In the genomic region with DNA sequence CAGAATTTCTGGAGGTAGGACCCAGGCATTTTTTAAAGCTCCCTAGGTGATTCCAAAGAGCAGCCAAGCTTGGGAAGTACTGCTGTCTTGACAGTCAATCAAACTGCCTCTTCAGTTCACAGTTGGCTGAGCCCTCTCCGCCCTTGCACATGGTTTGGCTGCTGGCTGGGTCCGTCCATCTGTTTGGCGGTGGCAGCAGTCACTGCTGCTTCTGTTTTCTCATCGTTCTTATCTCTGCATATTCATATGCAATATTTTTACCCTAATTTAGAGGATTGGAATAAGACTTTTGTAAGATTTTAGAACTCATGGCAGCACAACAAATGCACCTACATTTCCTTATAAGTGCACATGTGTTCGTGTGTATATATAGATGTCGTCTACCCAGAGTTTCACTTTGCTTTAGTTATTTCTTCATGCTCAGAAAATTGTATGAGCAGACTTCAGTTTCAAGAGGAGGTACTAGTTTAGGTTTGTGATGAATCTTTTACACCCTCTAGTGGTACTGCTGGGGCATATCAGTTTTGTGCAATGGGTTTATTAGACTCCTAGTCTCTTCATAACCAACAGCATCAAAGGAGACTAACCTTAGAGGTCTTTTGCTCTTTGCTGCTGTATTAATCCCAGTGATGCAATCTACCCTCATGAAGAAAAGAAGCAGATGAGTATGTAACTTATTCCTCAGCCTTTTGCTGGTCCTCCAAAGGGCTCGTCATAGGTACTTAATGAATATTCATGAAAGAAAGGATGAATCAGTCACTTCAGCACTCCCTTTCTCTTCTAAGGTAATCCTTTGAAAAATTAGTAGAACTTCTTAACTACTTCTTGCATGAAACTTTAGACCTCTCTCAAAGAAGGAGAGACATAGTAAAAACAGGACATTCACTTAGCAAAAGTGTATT, we compare ENCODE assay signal across 8 cellular contexts. TPM values are rescaled to one million over a fixed set of nuclear protein-coding genes. Genes with fewer than 3 reads are reported as not detected.
DNase-seq lines count a peak whose midpoint lies in the region; ATAC-seq and TF ChIP-seq lines count a peak whose summit lies in the region.

No MANE protein-coding gene starts in this region.

- peak; percentile 81 for ATAC-seq in GM21619 (IDR thresholded peaks at IDR 0.05; ENCODE audit: unreplicated experiment)
- ATAC-seq in stimulated activated naive CD8-positive, alpha-beta T cell treated with anti-CD3 and anti-CD28 coated beads, Interleukin-15, Interleukin-2, amounts not matched to agents 100 U/mL and 50 U/mL, for 24 hours, result peak; percentile 75

- in situ Hi-C loops in brain microvascular endothelial cell (cut with HindIII; ENCODE audit: low pct_ligation_motif_present, low sequenced_read_pairs), result no loop called here

- no peak overlapping the region for H3K27ac Mint-ChIP-seq in activated naive CD4-positive, alpha-beta T cell treated with anti-CD3 and anti-CD28 coated beads for 36 hours

- H3K27me3 Mint-ChIP-seq in activated naive CD4-positive, alpha-beta T cell treated with anti-CD3 and anti-CD28 coated beads for 36 hours (ENCODE audit: low read depth), result no peaks in the 10 kb centered on the region

- H3K4me3 Mint-ChIP-seq in activated naive CD4-positive, alpha-beta T cell treated with anti-CD3 and anti-CD28 coated beads for 36 hours, result no peak overlapping the region

- CTCF ChIA-PET in activated naive CD4-positive, alpha-beta T cell treated with anti-CD3 and anti-CD28 coated beads for 36 hours (lab: Charles Lee), result interaction anchor here (0.6 to 1.6 kb wide), 10 partner anchors 48 to 814 kb away, joined by 3 to 7 read pairs (median 4); no protein-coding TSS in a partner anchor

- peak overlapping the region; percentile 41 for H3K4me3 ChIP-seq in brain microvascular endothelial cell (ENCODE audit: low read depth, low read length)

- intact Hi-C loops in activated naive CD4-positive, alpha-beta T cell treated with anti-CD3 and anti-CD28 coated beads for 36 hours (cut with micrococcal nuclease), result loop anchor here (1.0 to 5.0 kb wide), 7 partner anchors 51 to 1649 kb away; no protein-coding TSS in a partner anchor

- peak; percentile 12 for DNase-seq in activated naive CD4-positive, alpha-beta T cell treated with anti-CD3 and anti-CD28 coated beads for 36 hours
- no peak for DNase-seq in activated naive CD4-positive, alpha-beta T cell treated with Interleukin-2 at 50 U/mL for 16 hours
- DNase-seq in HT1080 (ENCODE audit: low read depth) (peak; percentile 77), NOMO-1 (lab: John Stamatoyannopoulos, UW; ENCODE audit: unreplicated experiment in 2 of 2) (peak; percentile 65 to 80), brain microvascular endothelial cell (peak; percentile 70), iris pigment epithelial cell (ENCODE audit: low read depth) (peak; percentile 80)
- no peak for DNase-seq in stimulated activated naive CD8-positive, alpha-beta T cell treated with anti-CD3 and anti-CD28 coated beads, Interleukin-15, Interleukin-2, amounts not matched to agents 100 U/mL and 50 U/mL, for 24 hours

- no peaks in the 10 kb centered on the region for H3K27me3 ChIP-seq in brain microvascular endothelial cell (replicated peaks)

- no peak overlapping the region for H3K27ac ChIP-seq in brain microvascular endothelial cell

- H3K9me3 Mint-ChIP-seq in activated naive CD4-positive, alpha-beta T cell treated with anti-CD3 and anti-CD28 coated beads for 36 hours, result no peaks in the 10 kb centered on the region

- H3K4me1 Mint-ChIP-seq in activated naive CD4-positive, alpha-beta T cell treated with anti-CD3 and anti-CD28 coated beads for 36 hours (ENCODE audit: low read depth), result peaks cover 4% of the 10 kb centered on the region

- H3K36me3 ChIP-seq in brain microvascular endothelial cell (replicated peaks), result no peaks in the 10 kb centered on the region

- TF ChIP-seq CTCF in brain microvascular endothelial cell (IDR thresholded peaks at IDR 0.05; ENCODE audit: low read depth, low read length, missing control alignments), result peak; percentile 72

- H3K36me3 Mint-ChIP-seq in activated naive CD4-positive, alpha-beta T cell treated with anti-CD3 and anti-CD28 coated beads for 36 hours (ENCODE audit: low read depth), result no peaks in the 10 kb centered on the region

RNA-seq across cellular contexts. Expression of a gene that starts 44.3 kb away (rescaled TPM):
- total RNA-seq in activated naive CD4-positive, alpha-beta T cell treated with anti-CD3 and anti-CD28 coated beads for 36 hours, result not detected
- not detected in 2 replicates for total RNA-seq in HT1080 (2014; rRNA removed; shearing (Covaris generic))
- polyA plus RNA-seq in HT1080 (2015; cell fraction: cytosol; rRNA removed), result not detected in 2 replicates
- polyA plus RNA-seq in HT1080 (2015; cell fraction: nucleus; rRNA removed), result not detected in 2 replicates

Comparison
In these comparisons a context has a peak if more than half of its experiments do, and no peak if none do; other contexts are left out.
1. DNase-seq: peak in activated naive CD4-positive, alpha-beta T cell treated with anti-CD3 and anti-CD28 coated beads for 36 hours (single experiment), HT1080 (single experiment), NOMO-1 (2 of 2), brain microvascular endothelial cell (single experiment) and iris pigment epithelial cell (single experiment); none in activated naive CD4-positive, alpha-beta T cell treated with Interleukin-2 at 50 U/mL for 16 hours (single experiment) and stimulated activated naive CD8-positive, alpha-beta T cell treated with anti-CD3 and anti-CD28 coated beads, Interleukin-15, Interleukin-2, amounts not matched to agents 100 U/mL and 50 U/mL, for 24 hours (single experiment).